1 cellular context compared by ENCODE assay signal in genomic region chr1:182604128-182604834, GRCh38.
A peak's percentile ranks its signal among the peaks of the same experiment; 100 is the strongest.
TF ChIP-seq lines count a peak whose summit lies in the region.

RGS16 (minus strand) TSS chr1:182604389; CDS start chr1:182604259, 130 bp downstream.

TF ChIP-seq in HEK293, 187 proteins besides CTCF, POLR2A, EP300 and RAD21 (continued from another document and continues in another):
- TF ChIP-seq PRDM4 (tag by site-specific recombination; IDR thresholded peaks at IDR 0.05) (no peak), ZFP41 (tag by site-specific recombination; IDR thresholded peaks at IDR 0.05; ENCODE audit: borderline replicate concordance) (no peak), ZNF394 (tag by site-specific recombination; IDR thresholded peaks at IDR 0.05; ENCODE audit: borderline replicate concordance) (peak; percentile 69; the same call in 1 of the 2 replicates), ZNF398 (tag by site-specific recombination; IDR thresholded peaks at IDR 0.05) (no peak), ZNF768 (tag by site-specific recombination; IDR thresholded peaks at IDR 0.05) (peak; percentile 48; the same call in 1 of the 2 replicates), ZNF792 (tag by site-specific recombination; IDR thresholded peaks at IDR 0.05) (peak; percentile 13; the same call in 1 of the 2 replicates), SP7 (tag by site-specific recombination; IDR thresholded peaks at IDR 0.05) (peak; percentile 83), ZNF121 (tag by site-specific recombination; IDR thresholded peaks at IDR 0.05) (no peak), ZNF518A (tag by site-specific recombination; conservative IDR thresholded peaks at IDR 0.05; ENCODE audit: low read depth) (no peak), ZNF169 (tag by site-specific recombination; IDR thresholded peaks at IDR 0.05) (no peak), KLF9 (tag by site-specific recombination; IDR thresholded peaks at IDR 0.05; ENCODE audit: low read depth) (peak; percentile 71; the same call in 1 of the 2 replicates), ZNF501 (tag by site-specific recombination; IDR thresholded peaks at IDR 0.05) (peak; percentile 93), ZNF555 (tag by site-specific recombination; conservative IDR thresholded peaks at IDR 0.05) (no peak), ZNF138 (tag by site-specific recombination; IDR thresholded peaks at IDR 0.05; ENCODE audit: borderline replicate concordance) (no peak), ZNF274 (IDR thresholded peaks at IDR 0.05; ENCODE audit: low read length) (no peak), ZNF274 (tag by site-specific recombination; IDR thresholded peaks at IDR 0.05; ENCODE audit: borderline replicate concordance) (no peak), ZNF549 (tag by site-specific recombination; IDR thresholded peaks at IDR 0.05) (no peak), ZNF19 (tag by site-specific recombination; IDR thresholded peaks at IDR 0.05; ENCODE audit: low read depth) (no peak), WT1 (tag by site-specific recombination; IDR thresholded peaks at IDR 0.05) (no peak), ELK4 (IDR thresholded peaks at IDR 0.05; ENCODE audit: borderline replicate concordance, low read depth, low read length) (no peak), ZNF596 (tag by site-specific recombination; IDR thresholded peaks at IDR 0.05) (0 out of 2 replicates have a peak, but pooled peaks have one; percentile 12), MEIS1 (CRISPR knock-in tag; IDR thresholded peaks at IDR 0.05; ENCODE audit: borderline replicate concordance) (no peak), FEZF1 (tag by site-specific recombination; IDR thresholded peaks at IDR 0.05) (peak; percentile 78), HOXD13 (CRISPR knock-in tag; IDR thresholded peaks at IDR 0.05; ENCODE audit: borderline replicate concordance) (no peak), ZNF335 (tag by site-specific recombination; conservative IDR thresholded peaks at IDR 0.05) (peak; percentile 92), ZNF777 (tag by site-specific recombination; IDR thresholded peaks at IDR 0.05; ENCODE audit: borderline replicate concordance) (no peak), ZNF223 (tag by site-specific recombination; IDR thresholded peaks at IDR 0.05) (no peak), ZNF692 (tag by site-specific recombination; IDR thresholded peaks at IDR 0.05) (peak; percentile 90), ZNF37A (tag by site-specific recombination; IDR thresholded peaks at IDR 0.05) (no peak), BCL11A (tag by site-specific recombination; IDR thresholded peaks at IDR 0.05; ENCODE audit: low read depth) (no peak), PBX3 (CRISPR knock-in tag; IDR thresholded peaks at IDR 0.05) (no peak), ZSCAN30 (tag by site-specific recombination; IDR thresholded peaks at IDR 0.05) (peak; percentile 86), ZNF423 (tag by site-specific recombination; IDR thresholded peaks at IDR 0.05) (peak; percentile 46; the same call in 1 of the 2 replicates), ZNF214 (tag by site-specific recombination; IDR thresholded peaks at IDR 0.05; ENCODE audit: borderline replicate concordance) (no peak), ZNF16 (tag by site-specific recombination; IDR thresholded peaks at IDR 0.05; ENCODE audit: low read depth) (no peak), ZFP69B (tag by site-specific recombination; IDR thresholded peaks at IDR 0.05) (peak; percentile 79), ZNF311 (tag by site-specific recombination; IDR thresholded peaks at IDR 0.05; ENCODE audit: borderline replicate concordance) (no peak), ZNF76 (tag by site-specific recombination; IDR thresholded peaks at IDR 0.05; ENCODE audit: borderline replicate concordance, low read depth) (peak; percentile 38; the same call in 1 of the 2 replicates), ZNF645 (tag by site-specific recombination; IDR thresholded peaks at IDR 0.05) (no peak), ZNF561 (tag by site-specific recombination; IDR thresholded peaks at IDR 0.05; ENCODE audit: borderline replicate concordance) (peak; percentile 78), ZNF514 (tag by site-specific recombination; IDR thresholded peaks at IDR 0.05) (no peak), PRDM10 (tag by site-specific recombination; IDR thresholded peaks at IDR 0.05) (peak; percentile 87), ZNF664 (tag by site-specific recombination; IDR thresholded peaks at IDR 0.05) (no peak), YY2 (tag by site-specific recombination; IDR thresholded peaks at IDR 0.05) (no peak), ZBTB48 (tag by site-specific recombination; IDR thresholded peaks at IDR 0.05) (peak; percentile 86), ZBTB21 (tag by site-specific recombination; IDR thresholded peaks at IDR 0.05) (no peak)
